In the genomic region with DNA sequence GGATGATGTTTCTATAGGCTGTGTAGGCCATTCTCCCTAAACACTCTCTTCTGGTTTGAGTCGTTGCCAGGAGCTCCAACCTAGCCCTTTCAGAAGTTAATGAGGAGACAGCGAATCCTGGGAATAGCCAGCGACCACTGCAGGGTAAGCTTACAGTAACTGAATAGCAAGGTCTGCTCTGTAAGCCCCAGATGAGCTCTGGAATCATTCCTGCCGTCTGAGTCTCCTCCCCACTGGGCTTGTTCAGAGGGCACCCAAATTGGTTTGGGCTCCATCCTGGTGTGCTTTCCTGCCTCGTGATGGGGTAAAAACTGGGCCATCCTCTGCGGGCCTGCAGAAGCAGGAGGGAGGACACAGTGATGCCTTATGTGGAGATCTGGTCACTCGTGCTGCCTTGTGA, we compare ENCODE assay signal across 24 cellular contexts. TPM values are rescaled to one million over a fixed set of nuclear protein-coding genes. Genes with fewer than 3 reads are reported as not detected.
DNase-seq lines count a peak whose midpoint lies in the region; ATAC-seq, FAIRE-seq and TF ChIP-seq lines count a peak whose summit lies in the region.
"Had no signal": no experiment of that assay in that cellular context is flagged by ENCODE, and none has a peak within 500 bp of the region (broad histone marks: within the 10 kb centered on the region; RNA-seq: fewer than 3 reads in every experiment).

No MANE protein-coding gene starts in this region.

- H2BK20ac ChIP-seq in IMR-90 (ENCODE audit: low read depth, low read length) (no peak overlapping the region), H1 (ENCODE audit: low read length) (no peak overlapping the region)

- H3K27me3 Mint-ChIP-seq in activated T-cell treated with anti-CD3 and anti-CD28 coated beads, Interleukin-2, amount 50 U/mL, for 72 hours (ENCODE audit: low read depth): peaks cover 5% of the 10 kb centered on the region

- no peak overlapping the region for H3K4me3 ChIP-seq in IMR-90 (ENCODE audit: insufficient read depth, low read depth, low read length)
- H3K4me3 ChIP-seq in H1 (ENCODE audit: extremely low read depth in 1 of 4, insufficient read depth in 2 of 4, low read depth in 3 of 4, low read length in 4 of 4): no peak overlapping the region
- no peak overlapping the region for H3K4me3 ChIP-seq in skeletal muscle tissue (ENCODE audit: low read length in 3 of 3)
- no peak overlapping the region for H3K4me3 ChIP-seq in A673 (ENCODE audit: low read depth, low read length, poor library complexity, severe bottlenecking)
- H3K4me3 ChIP-seq: BLaER1 treated with 17β-estradiol and CSF1 and Interleukin-3, amounts not matched to agents 10 nM and 100 nM; SK-N-MC had no signal

- H3K18ac ChIP-seq in IMR-90 (ENCODE audit: low read depth, low read length) (peak overlapping the region; percentile 71; the same call in 1 of the 2 replicates), H1 (ENCODE audit: extremely low read depth, low read length) (no peak overlapping the region)

- no peaks in the 10 kb centered on the region for H3K9me1 ChIP-seq in IMR-90 (ENCODE audit: insufficient read depth, low read length)

- dilution Hi-C loops in IMR-90 (cut with HindIII; ENCODE audit: low sequenced_read_pairs, unreplicated experiment): no loop called here

- H3K4me2 ChIP-seq in IMR-90 (ENCODE audit: low read depth, low read length) (no peak overlapping the region), H1 (ENCODE audit: insufficient read depth in 1 of 2, low read depth in 2 of 2, low read length in 2 of 2) (no peak overlapping the region)

- no peak overlapping the region for H2BK120ac ChIP-seq in IMR-90 (ENCODE audit: low read depth, low read length)
- H2BK120ac ChIP-seq in H1 (replicated peaks; ENCODE audit: low read depth, low read length): no peak overlapping the region

- no peak overlapping the region for H2AFZ ChIP-seq in IMR-90 (replicated peaks; ENCODE audit: low read length, poor library complexity)
- H2AFZ ChIP-seq in H1 (ENCODE audit: low read length): 0 out of 2 replicates have a peak overlapping the region, but pooled peaks have one; percentile 81

- H3K9me3 ChIP-seq in IMR-90 (ENCODE audit: control insufficient read depth, insufficient read depth, low read length) (no peaks in the 10 kb centered on the region), H1 (ENCODE audit: insufficient read depth in 2 of 2, low read depth in 1 of 2, low read length in 1 of 2) (no peaks in the 10 kb centered on the region), skeletal muscle tissue (ENCODE audit: control insufficient read depth in 3 of 3, low read length in 3 of 3) (no peaks in the 10 kb centered on the region), A673 (ENCODE audit: low read depth, low read length, poor library complexity, severe bottlenecking) (no peaks in the 10 kb centered on the region)

- peak; percentile 19 for FAIRE-seq in H1 (lab: Jason Lieb, UNC)
- FAIRE-seq: GM19239 had no signal

- no peak overlapping the region for H3K4me3 Mint-ChIP-seq in activated T-cell treated with anti-CD3 and anti-CD28 coated beads, Interleukin-2, amount 50 U/mL, for 72 hours

- no peak overlapping the region for H3K27ac ChIP-seq in IMR-90 (ENCODE audit: insufficient read depth, low read length)
- H3K27ac ChIP-seq in H1 (ENCODE audit: low read depth, low read length): no peak overlapping the region
- peak overlapping the region; percentile 36 for H3K27ac ChIP-seq in skeletal muscle tissue (ENCODE audit: low read depth, low read length)
- no peak overlapping the region for H3K27ac ChIP-seq in A673 (ENCODE audit: low read depth, low read length, poor library complexity, severe bottlenecking)
- H3K27ac ChIP-seq: SK-N-MC had no signal

- H3K36me3 ChIP-seq in IMR-90 (ENCODE audit: control insufficient read depth, insufficient read depth, low read length) (no peaks in the 10 kb centered on the region), H1 (ENCODE audit: control insufficient read depth in 2 of 4, insufficient read depth in 4 of 4, low read length in 3 of 4) (no peaks in the 10 kb centered on the region), skeletal muscle tissue (ENCODE audit: control insufficient read depth in 3 of 3, insufficient read depth in 3 of 3, low read length in 3 of 3) (no peaks in the 10 kb centered on the region), A673 (ENCODE audit: insufficient read depth, low read length, poor library complexity, severe bottlenecking) (no peaks in the 10 kb centered on the region)
- H3K36me3 ChIP-seq: BLaER1 treated with 17β-estradiol and CSF1 and Interleukin-3, amounts not matched to agents 10 nM and 100 nM had no signal

- no peak overlapping the region for H2AK9ac ChIP-seq in IMR-90 (replicated peaks; ENCODE audit: low read depth, low read length, poor library complexity)

- no peaks in the 10 kb centered on the region for H3K79me2 ChIP-seq in H1 (ENCODE audit: control insufficient read depth in 1 of 2, insufficient read depth in 2 of 2, low read length in 2 of 2)

- in situ Hi-C loops in G401 (cut with HindIII; ENCODE audit: low sequenced_read_pairs): no loop called here
- in situ Hi-C loops in IMR-90 (cut with MboI; ENCODE audit: low sequenced_read_pairs): no loop called here

- H3K9me3 Mint-ChIP-seq in activated T-cell treated with anti-CD3 and anti-CD28 coated beads, Interleukin-2, amount 50 U/mL, for 72 hours: no peaks in the 10 kb centered on the region
- H3K9me3 Mint-ChIP-seq: CD8-positive, alpha-beta memory T cell had no signal

- no peak overlapping the region for H3K14ac ChIP-seq in IMR-90 (replicated peaks; ENCODE audit: low read depth, low read length)
- H3K14ac ChIP-seq in H1 (ENCODE audit: insufficient read length): no peak overlapping the region

- no peak for TF ChIP-seq RAD21 in IMR-90 (IDR thresholded peaks at IDR 0.05; ENCODE audit: low read length)
- no peak for TF ChIP-seq RAD21 in H1 (IDR thresholded peaks at IDR 0.05 in 1 of 2, conservative IDR thresholded peaks at IDR 0.05 in 1 of 2; ENCODE audit: low read depth in 2 of 2, low read length in 2 of 2)

- no peak for TF ChIP-seq CTCF in IMR-90 (conservative IDR thresholded peaks at IDR 0.05; ENCODE audit: low read depth, low read length)
- TF ChIP-seq CTCF in H1 (IDR thresholded peaks at IDR 0.05; ENCODE audit: control extremely low read depth in 1 of 3, insufficient read depth in 1 of 3, low read depth in 1 of 3, low read length in 3 of 3): no peak
- no peak for TF ChIP-seq CTCF in A673 (conservative IDR thresholded peaks at IDR 0.05; ENCODE audit: low read depth, low read length)

- peak overlapping the region; percentile 62 for H2BK12ac ChIP-seq in H1 (ENCODE audit: low read depth, low read length)

- POLR2A ChIA-PET in IMR-90 (lab: Charles Lee; ENCODE audit: unreplicated experiment): no interaction called here
- POLR2A ChIA-PET in H1 (lab: Charles Lee; ENCODE audit: partially characterized antibody): interaction anchor here (0.7 kb wide), 1 partner anchor 18 kb away, joined by 4 read pairs; no protein-coding TSS in a partner anchor
- POLR2A ChIA-PET in A673 (lab: Charles Lee; ENCODE audit: low non-redundant PET): no interaction called here

- H3K4me1 ChIP-seq in IMR-90 (ENCODE audit: control insufficient read depth, insufficient read depth, low read length): peaks cover 7% of the 10 kb centered on the region
- peaks cover 0 to 10% (median 0%) of the 10 kb centered on the region in 4 experiments; a peak in 2 of 7 replicates for H3K4me1 ChIP-seq in H1 (replicated peaks in 1 of 4; ENCODE audit: control insufficient read depth in 3 of 4, insufficient read depth in 4 of 4, low read length in 3 of 4)
- H3K4me1 ChIP-seq in skeletal muscle tissue (ENCODE audit: control insufficient read depth in 3 of 3, insufficient read depth in 3 of 3, low read length in 3 of 3): peaks cover 0 to 21% (median 8%) of the 10 kb centered on the region in 3 donors
- H3K4me1 ChIP-seq in A673 (ENCODE audit: insufficient read depth, low read length, poor library complexity, severe bottlenecking): no peaks in the 10 kb centered on the region

- H4K8ac ChIP-seq in IMR-90 (ENCODE audit: low read depth in 2 of 2, low read length in 2 of 2) (no peak overlapping the region), H1 (ENCODE audit: extremely low read depth, insufficient read depth, low read length) (no peak overlapping the region)

- H3K56ac ChIP-seq in IMR-90 (ENCODE audit: extremely low read depth, insufficient read depth, low read length) (no peak overlapping the region), H1 (replicated peaks; ENCODE audit: insufficient read length, low read depth, low read length) (no peak overlapping the region)

- no peak overlapping the region for H3K27ac Mint-ChIP-seq in activated T-cell treated with anti-CD3 and anti-CD28 coated beads, Interleukin-2, amount 50 U/mL, for 72 hours

- H2AK5ac ChIP-seq in IMR-90 (ENCODE audit: low read depth, low read length) (no peak overlapping the region), H1 (ENCODE audit: low read depth, low read length) (no peak overlapping the region)

- H3K23ac ChIP-seq in IMR-90 (ENCODE audit: low read depth, low read length) (no peak overlapping the region), H1 (ENCODE audit: insufficient read length) (no peak overlapping the region)

- no peak for ATAC-seq in IMR-90 (ENCODE audit: low read depth)
- ATAC-seq in activated T-cell treated with anti-CD3 and anti-CD28 coated beads, Interleukin-2, amount 50 U/mL, for 72 hours (replicated peaks in 1 of 2): no peak
- ATAC-seq: HCT116 had no signal

- peak overlapping the region; percentile 75 for H4K5ac ChIP-seq in IMR-90 (ENCODE audit: low read depth, low read length)
- H4K5ac ChIP-seq in H1 (ENCODE audit: insufficient read length, low read depth, low read length): no peak overlapping the region

- no peak overlapping the region for H4K91ac ChIP-seq in IMR-90 (ENCODE audit: insufficient read depth, low read depth, low read length)
- no peak overlapping the region for H4K91ac ChIP-seq in H1 (replicated peaks; ENCODE audit: insufficient read length, low read length)

- no peaks in the 10 kb centered on the region for H3K27me3 ChIP-seq in IMR-90 (ENCODE audit: control insufficient read depth, insufficient read depth, low read length)
- no peaks in the 10 kb centered on the region for H3K27me3 ChIP-seq in H1 (replicated peaks in 1 of 4; ENCODE audit: control insufficient read depth in 3 of 4, extremely low read depth in 1 of 4, insufficient read depth in 3 of 4, low read length in 3 of 4)
- H3K27me3 ChIP-seq in skeletal muscle tissue (ENCODE audit: control insufficient read depth in 3 of 3, insufficient read depth in 3 of 3, low read length in 3 of 3): no peaks in the 10 kb centered on the region
- no peaks in the 10 kb centered on the region for H3K27me3 ChIP-seq in A673 (replicated peaks; ENCODE audit: insufficient read depth, low read depth, low read length, poor library complexity)
- H3K27me3 ChIP-seq: BLaER1 treated with 17β-estradiol and CSF1 and Interleukin-3, amounts not matched to agents 10 nM and 100 nM had no signal

- BruUV-seq in IMR-90 (replicated peaks; lab: Mats Ljungman, UMichigan): no TSS peak
- no TSS peak for BruUV-seq in A673 (replicated peaks; lab: Mats Ljungman, UMichigan)

- DNase-seq in G401 (ENCODE audit: low spot score): peak; percentile 59
- DNase-seq in IMR-90: no peak
- peak in 1 of 2 experiments; percentile 45 for DNase-seq in H1 (ENCODE audit: low read depth in 1 of 2, low spot score in 2 of 2)
- DNase-seq in head of caudate nucleus: no peak
- no peak for DNase-seq in activated T-cell treated with anti-CD3 and anti-CD28 coated beads, Interleukin-2, amount 50 U/mL, for 72 hours
- no peak for DNase-seq in A673 (ENCODE audit: low spot score)
- DNase-seq: Calu3; CD8-positive, alpha-beta memory T cell; GF-D8; Karpas-422; NCI-H1694; NCI-H2081 treated with DMSO at 0.1 percent for 48 hours; NCI-H446; NCI-H526 treated with DMSO at 0.1 percent for 48 hours; SHP77; SW 1271 had no signal

- H2BK15ac ChIP-seq in IMR-90 (ENCODE audit: low read depth, low read length): no peak overlapping the region
- H2BK15ac ChIP-seq in H1 (ENCODE audit: low read length): no peak overlapping the region

- intact Hi-C loops in IMR-90 (cut with micrococcal nuclease): no loop called here
- intact Hi-C loops in head of caudate nucleus (cut with DNase I): no loop called here
- intact Hi-C loops in A673 (cut with micrococcal nuclease; ENCODE audit: unreplicated experiment): no loop called here

- H3K23me2 ChIP-seq in H1 (ENCODE audit: low read depth, low read length): no peaks in the 10 kb centered on the region

- no peaks in the 10 kb centered on the region for H4K20me1 ChIP-seq in IMR-90 (ENCODE audit: insufficient read depth, low read length)
- no peaks in the 10 kb centered on the region for H4K20me1 ChIP-seq in H1 (replicated peaks in 1 of 2; ENCODE audit: control insufficient read depth in 1 of 2, insufficient read depth in 2 of 2, low read length in 2 of 2)
- H4K20me1 ChIP-seq: BLaER1 treated with 17β-estradiol and CSF1 and Interleukin-3, amounts not matched to agents 10 nM and 100 nM had no signal

- no peak overlapping the region for H2BK5ac ChIP-seq in IMR-90 (ENCODE audit: low read depth, low read length, poor library complexity, severe bottlenecking)
- H2BK5ac ChIP-seq in H1 (ENCODE audit: low read depth, low read length): 0 out of 2 replicates have a peak overlapping the region, but pooled peaks have one; percentile 18

- H3K4me1 Mint-ChIP-seq in activated T-cell treated with anti-CD3 and anti-CD28 coated beads, Interleukin-2, amount 50 U/mL, for 72 hours (ENCODE audit: low read depth): peaks cover 10% of the 10 kb centered on the region

- no peak for TF ChIP-seq EP300 in H1 (IDR thresholded peaks at IDR 0.05; ENCODE audit: borderline replicate concordance in 1 of 2, low read depth in 2 of 2, low read length in 2 of 2)

- H3K79me1 ChIP-seq in IMR-90 (ENCODE audit: low read depth in 1 of 2, low read length in 2 of 2): no peaks in the 10 kb centered on the region
- no peaks in the 10 kb centered on the region for H3K79me1 ChIP-seq in H1 (ENCODE audit: low read depth, low read length)

- CTCF ChIA-PET in IMR-90 (lab: Yijun Ruan, JAX): interaction anchor here (1.7 kb wide), 1 partner anchor 26 kb away, joined by 4 read pairs; no protein-coding TSS in a partner anchor
- CTCF ChIA-PET in H1 (lab: Charles Lee; ENCODE audit: partially characterized antibody): interaction anchor here (0.7 to 1.1 kb wide), 5 partner anchors 9 to 59 kb away, joined by 3 to 4 read pairs (median 3); no protein-coding TSS in a partner anchor
- CTCF ChIA-PET in A673 (lab: Charles Lee): no interaction called here

- TF ChIP-seq POLR2A in IMR-90 (IDR thresholded peaks at IDR 0.05; ENCODE audit: low read depth, low read length) (no peak), H1 (IDR thresholded peaks at IDR 0.05; ENCODE audit: control extremely low read depth in 1 of 2, low read depth in 2 of 2, low read length in 2 of 2) (no peak)

- no peak overlapping the region for H3K9ac ChIP-seq in IMR-90 (ENCODE audit: low read depth, low read length)
- H3K9ac ChIP-seq in H1 (replicated peaks in 1 of 4; ENCODE audit: extremely low read depth in 1 of 4, low read depth in 3 of 4, low read length in 3 of 4): no peak overlapping the region
- no peak overlapping the region for H3K9ac ChIP-seq in skeletal muscle tissue (ENCODE audit: low read depth in 1 of 3, low read length in 3 of 3)

- H3K36me3 Mint-ChIP-seq in activated T-cell treated with anti-CD3 and anti-CD28 coated beads, Interleukin-2, amount 50 U/mL, for 72 hours (ENCODE audit: insufficient read depth in 2 of 2): no peaks in the 10 kb centered on the region
- H3K36me3 Mint-ChIP-seq: CD8-positive, alpha-beta memory T cell had no signal

- WGBS in IMR-90 (ENCODE audit: extremely low coverage in 2 of 2, insufficient read length in 1 of 2), 2 experiments: 87% methylated on average over 3 of the region's 7 CpGs; no CpG with 5 or more reads in 1 of the 2 experiments
- 67% methylated on average over 7 of the region's 7 CpGs; no CpG with 5 or more reads in 1 of the 2 experiments for WGBS in H1 (ENCODE audit: extremely low coverage in 1 of 2, insufficient coverage in 1 of 2, insufficient read length in 1 of 2, insufficient replicate concordance in 2 of 2, low coverage in 1 of 2, low lambda C conversion rate in 2 of 2, missing lambda C conversion rate in 1 of 2), 2 experiments

- no peak overlapping the region for H3K4ac ChIP-seq in IMR-90 (ENCODE audit: low read depth, low read length)
- no peak overlapping the region for H3K4ac ChIP-seq in H1 (replicated peaks; ENCODE audit: insufficient read length, low read depth, low read length)

RNA-seq across cellular contexts. Expression of gene EMP1, which starts 43.3 kb away (rescaled TPM):
- total RNA-seq in G401 (2014; rRNA removed; shearing (Covaris generic)): 607 and 806 TPM in 2 replicates
- 137 and 570 TPM in 2 replicates for total RNA-seq in IMR-90 (2012; rRNA removed)
- 106 and 201 TPM in 2 replicates for polyA plus RNA-seq in IMR-90 (2012; rRNA removed)
- 69.6 and 82.0 TPM in 2 replicates for polyA plus RNA-seq in IMR-90 (2012; cell fraction: cytosol; rRNA removed)
- polyA plus RNA-seq in IMR-90 (2012; cell fraction: nucleus; rRNA removed; ENCODE audit: low replicate concordance): 81.8 and 230 TPM in 2 replicates
- 0.57 and 0.65 TPM in 2 replicates for total RNA-seq in H1 (2021; fragmentation: NEBNext Ultra II Directional; extraction: Animal tissue kit (Norgen Biotek cat#: 25700))
- polyA plus RNA-seq in H1 (2011; rRNA removed): 0.17 and 0.53 TPM in 2 replicates
- polyA plus RNA-seq in H1 (2011; cell fraction: cytosol; rRNA removed): 0.21 TPM
- 0.94 TPM for polyA plus RNA-seq in H1 (2011; cell fraction: nucleus; rRNA removed)
- 0.25 to 0.76 TPM (median 0.59 TPM) in 4 replicates for polyA plus RNA-seq in H1 (2012, experiment 1 of 2)
- 0.03 TPM for polyA plus RNA-seq in H1 (2012, experiment 2 of 2)
- polyA plus RNA-seq in H1 (2013, experiment 1 of 2): 0.24 TPM
- 0.46 TPM for polyA plus RNA-seq in H1 (2013, experiment 2 of 2)
- polyA minus RNA-seq in H1 (2011; rRNA and poly(A)+ RNA removed): 1.3 and 1.4 TPM in 2 replicates
- 3.7 TPM for polyA minus RNA-seq in H1 (2011; cell fraction: cytosol; rRNA and poly(A)+ RNA removed)
- polyA minus RNA-seq in H1 (2011; cell fraction: nucleus; rRNA and poly(A)+ RNA removed): 0.50 TPM
- 40.2 TPM for total RNA-seq in skeletal muscle tissue
- total RNA-seq in activated T-cell treated with anti-CD3 and anti-CD28 coated beads, Interleukin-2, amount 50 U/mL, for 72 hours: 10 to 100 TPM in 1 of 2 donors, 1 to 10 TPM in 1; 4.2 to 19.2 TPM
- 39.9 and 66.5 TPM in 2 replicates for total RNA-seq in A673 (2021)

RNA-seq across cellular contexts. Expression of gene GSG1, which starts 49.7 kb away (rescaled TPM):
- 197 and 253 TPM in 2 replicates for total RNA-seq in G401 (2014; rRNA removed; shearing (Covaris generic))
- total RNA-seq in IMR-90 (2012; rRNA removed) (2.5 and 2.9 TPM in 2 replicates), skeletal muscle tissue (6.8 TPM), A673 (2021) (0.24 TPM in 1 of 2 replicates, not detected in the other)
- polyA plus RNA-seq in IMR-90 (2012; rRNA removed) (1.8 and 2.1 TPM in 2 replicates), H1 (2011; rRNA removed) (1.3 and 1.4 TPM in 2 replicates)
- polyA plus RNA-seq in IMR-90 (2012; cell fraction: cytosol; rRNA removed): 1.6 and 2.0 TPM in 2 replicates
- 0.99 and 1.5 TPM in 2 replicates for polyA plus RNA-seq in IMR-90 (2012; cell fraction: nucleus; rRNA removed; ENCODE audit: low replicate concordance)
- total RNA-seq in H1 (2021; fragmentation: NEBNext Ultra II Directional; extraction: Animal tissue kit (Norgen Biotek cat#: 25700)): 0.89 and 1.3 TPM in 2 replicates
- polyA plus RNA-seq in H1 (2011; cell fraction: cytosol; rRNA removed): 1.1 TPM
- polyA plus RNA-seq in H1 (2011; cell fraction: nucleus; rRNA removed): 0.91 TPM
- polyA plus RNA-seq in H1 (2012, experiment 1 of 2): 0.88 to 1.2 TPM (median 1.0 TPM) in 4 replicates
- polyA plus RNA-seq in H1 (2012, experiment 2 of 2): 0.41 TPM
- 0.51 TPM for polyA plus RNA-seq in H1 (2013, experiment 1 of 2)
- polyA plus RNA-seq in H1 (2013, experiment 2 of 2): 0.63 TPM
- 0.73 and 1.1 TPM in 2 replicates for polyA minus RNA-seq in H1 (2011; rRNA and poly(A)+ RNA removed)
- polyA minus RNA-seq in H1 (2011; cell fraction: cytosol; rRNA and poly(A)+ RNA removed): 0.95 TPM
- 1.00 TPM for polyA minus RNA-seq in H1 (2011; cell fraction: nucleus; rRNA and poly(A)+ RNA removed)
- not detected for total RNA-seq in activated T-cell treated with anti-CD3 and anti-CD28 coated beads, Interleukin-2, amount 50 U/mL, for 72 hours
- total RNA-seq: Calu3; CD8-positive, alpha-beta memory T cell; Daoy; M059J; RPMI7951 had no signal
- polyA plus RNA-seq: CD8-positive, alpha-beta memory T cell had no signal

Comparison
In these comparisons a context has a peak if more than half of its experiments do, and no peak if none do; other contexts are left out.
1. RNA of gene GSG1, which starts 49.7 kb away (total RNA-seq): 197 to 253 TPM in G401; 6.8 TPM in skeletal muscle tissue (single experiment), 2.5 to 2.9 TPM in IMR-90, 0.89 to 1.3 TPM in H1, 0.24 TPM in A673 and not detected in activated T-cell treated with anti-CD3 and anti-CD28 coated beads, Interleukin-2, amount 50 U/mL, for 72 hours; every median in the first group is over 10 times any median in the second.